In the genomic region with DNA sequence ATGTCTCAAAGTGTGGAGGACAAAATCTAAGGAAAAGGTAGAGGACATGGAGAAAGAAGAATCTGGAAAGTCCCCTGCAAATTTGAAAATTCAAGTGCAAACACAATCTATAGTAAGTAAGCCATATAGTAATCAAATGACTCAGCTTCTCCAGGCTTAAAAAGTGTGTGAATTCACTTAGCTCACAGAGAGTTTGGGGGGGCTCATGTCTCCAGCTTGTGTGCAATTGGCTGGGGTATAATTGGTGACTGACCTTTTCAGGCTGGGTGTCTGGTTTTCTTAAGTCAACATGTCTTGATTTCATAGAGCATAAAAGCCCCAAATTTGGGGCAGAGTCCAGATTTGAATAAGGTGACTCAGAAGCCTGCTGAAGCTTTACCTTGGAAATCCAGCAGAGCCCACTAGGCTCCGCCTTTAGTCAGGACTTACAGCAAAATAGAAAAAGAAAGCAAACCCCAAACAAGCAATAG, we compare ENCODE assay signal across 14 cellular contexts. TPM values are rescaled to one million over a fixed set of nuclear protein-coding genes. Genes with fewer than 3 reads are reported as not detected.
DNase-seq lines count a peak whose midpoint lies in the region; ATAC-seq and TF ChIP-seq lines count a peak whose summit lies in the region.
"Had no signal": no experiment of that assay in that cellular context is flagged by ENCODE, and none has a peak within 500 bp of the region (broad histone marks: within the 10 kb centered on the region; RNA-seq: fewer than 3 reads in every experiment).

No MANE protein-coding gene starts in this region.

- H3K9me3 ChIP-seq in HUES6 (ENCODE audit: control insufficient read depth, insufficient read depth, low read depth, low read length): 0 out of 2 replicates have a peak, but pooled peaks cover 2% of the 10 kb centered on the region
- H3K9me3 ChIP-seq in tibial nerve: no peaks in the 10 kb centered on the region
- H3K9me3 ChIP-seq: thyroid gland had no signal

- TF ChIP-seq CTCF in tibial nerve (IDR thresholded peaks at IDR 0.05): no peak
- TF ChIP-seq CTCF in omental fat pad (IDR thresholded peaks at IDR 0.05): no peak

- H3K36me3 ChIP-seq in HUES6 (ENCODE audit: control insufficient read depth, insufficient read depth, low read length) (no peaks in the 10 kb centered on the region), tibial nerve (no peaks in the 10 kb centered on the region)
- H3K36me3 ChIP-seq: spleen, thyroid gland had no signal

- H3K4me3 ChIP-seq in HUES6 (ENCODE audit: low read depth, low read length): no peak overlapping the region
- H3K4me3 ChIP-seq in tibial nerve: no peak overlapping the region
- H3K4me3 ChIP-seq: spleen, thyroid gland had no signal

- DNase-seq in hepatic stellate cell (ENCODE audit: low spot score) (peak; percentile 24), tibial nerve (ENCODE audit: low spot score in 2 of 2) (no peak), CD1c-positive myeloid dendritic cell (ENCODE audit: extremely low spot score) (no peak), omental fat pad (ENCODE audit: low spot score) (no peak), foreskin melanocyte (no peak)
- DNase-seq: activated effector memory CD4-positive, alpha-beta T cell treated with Interleukin-2 at 50 U/mL for 16 hours; spleen; SW 1271; thyroid gland had no signal

- no peak overlapping the region for H3K9ac ChIP-seq in HUES6 (ENCODE audit: low read length)

- WGBS in tibial nerve, 2 donors: 95 to 100% methylated on average over 1 of the region's 1 CpG

- H3K27me3 ChIP-seq in HUES6 (ENCODE audit: control insufficient read depth, insufficient read depth, low read length) (no peaks in the 10 kb centered on the region), tibial nerve (no peaks in the 10 kb centered on the region)
- H3K27me3 ChIP-seq: spleen, thyroid gland had no signal

- H3K4me1 ChIP-seq in HUES6 (ENCODE audit: control insufficient read depth, insufficient read depth, low read length): peaks cover 17% of the 10 kb centered on the region
- no peaks in the 10 kb centered on the region for H3K4me1 ChIP-seq in tibial nerve
- H3K4me1 ChIP-seq: spleen, thyroid gland had no signal

- no peak for TF ChIP-seq POLR2A in tibial nerve (IDR thresholded peaks at IDR 0.05)

- H3K27ac ChIP-seq in HUES6 (ENCODE audit: low read depth, low read length) (peak overlapping the region; percentile 20; the same call in 1 of the 2 replicates), tibial nerve (no peak overlapping the region)
- H3K27ac ChIP-seq: epithelial cell of prostate, spleen, thyroid gland had no signal

- ATAC-seq in GM18502 (IDR thresholded peaks at IDR 0.05; ENCODE audit: poor library complexity, unreplicated experiment) (peak; percentile 83), GM21515 (IDR thresholded peaks at IDR 0.05; ENCODE audit: unreplicated experiment) (peak; percentile 49), omental fat pad (ENCODE audit: low FRiP score) (no peak)

- no peak for TF ChIP-seq EP300 in tibial nerve (IDR thresholded peaks at IDR 0.05)

RNA-seq across cellular contexts. Expression of a gene that starts 8.6 kb away (rescaled TPM):
- total RNA-seq in tibial nerve: 1 to 10 TPM in 1 of 4 donors, not detected in 3; 1.3 TPM
- not detected for total RNA-seq in omental fat pad
- total RNA-seq: lung microvascular endothelial cell, thyroid gland had no signal
